ENCODE assay signal across 8 cellular contexts in genomic region chr1:214549604-214550338, GRCh38. TPM values are rescaled to one million over a fixed set of nuclear protein-coding genes. Genes with fewer than 3 reads are reported as not detected.
A peak's percentile ranks its signal among the peaks of the same experiment; 100 is the strongest.
DNase-seq lines count a peak whose midpoint lies in the region; ATAC-seq and TF ChIP-seq lines count a peak whose summit lies in the region.

No MANE protein-coding gene starts in this region.

- no peak for DNase-seq in activated T-cell treated with anti-CD3 and anti-CD28 coated beads, Interleukin-2, amount 50 U/mL, for 4 hours
- no peak for DNase-seq in activated T-cell treated with anti-CD3 and anti-CD28 coated beads, Interleukin-2, amount 50 U/mL, for 1 hour
- DNase-seq in tibial nerve (ENCODE audit: low spot score in 2 of 2), result no peak
- no peak for DNase-seq in HUDEP-2 (lab: John Stamatoyannopoulos, UW; ENCODE audit: unreplicated experiment in 76 of 76)

- H3K27me3 ChIP-seq in iPS-15b (ENCODE audit: control insufficient read depth, insufficient read depth, low read length) (no peaks in the 10 kb centered on the region), tibial nerve (no peaks in the 10 kb centered on the region)

- peaks cover 6% of the 10 kb centered on the region for H3K4me1 Mint-ChIP-seq in activated T-cell treated with anti-CD3 and anti-CD28 coated beads, Interleukin-2, amount 50 U/mL, for 4 hours (ENCODE audit: low read depth)
- no peaks in the 10 kb centered on the region for H3K4me1 Mint-ChIP-seq in stimulated activated memory B cell treated with anti-CD40 and anti-IgM and Interleukin-4, amounts not matched to agents 10 μg/mL and 1 μg/mL and 100 μg/mL, for 72 hours

- peak overlapping the region; percentile 17 for H3K4me3 Mint-ChIP-seq in activated T-cell treated with anti-CD3 and anti-CD28 coated beads, Interleukin-2, amount 50 U/mL, for 4 hours
- H3K4me3 Mint-ChIP-seq in stimulated activated memory B cell treated with anti-CD40 and anti-IgM and Interleukin-4, amounts not matched to agents 10 μg/mL and 1 μg/mL and 100 μg/mL, for 72 hours, result no peak overlapping the region

- peak overlapping the region; percentile 96 for H3K9ac ChIP-seq in iPS-15b (ENCODE audit: low read depth, low read length)

- H3K4me3 ChIP-seq in iPS-15b (ENCODE audit: low read depth, low read length) (peak overlapping the region; percentile 90), tibial nerve (peak overlapping the region; percentile 61 to 94 (median 92))

- no peaks in the 10 kb centered on the region for H3K9me3 ChIP-seq in iPS-15b (ENCODE audit: control insufficient read depth, insufficient read depth, low read length)
- H3K9me3 ChIP-seq in tibial nerve, result no peaks in the 10 kb centered on the region

- 39 to 41% methylated on average over 10 of the region's 10 CpGs for WGBS in tibial nerve, 2 donors

- H3K27me3 Mint-ChIP-seq in activated T-cell treated with anti-CD3 and anti-CD28 coated beads, Interleukin-2, amount 50 U/mL, for 4 hours (ENCODE audit: low read depth), result peaks cover 57% of the 10 kb centered on the region
- H3K27me3 Mint-ChIP-seq in stimulated activated memory B cell treated with anti-CD40 and anti-IgM and Interleukin-4, amounts not matched to agents 10 μg/mL and 1 μg/mL and 100 μg/mL, for 72 hours, result peaks cover 47% of the 10 kb centered on the region

- H3K27ac ChIP-seq in VCaP (peak overlapping the region; percentile 1; the same call in 1 of the 2 replicates), tibial nerve (peak overlapping the region; percentile 89 to 99 (median 96))

- TF ChIP-seq POLR2A in tibial nerve (IDR thresholded peaks at IDR 0.05), result no peak

- H3K4me1 ChIP-seq in iPS-15b (ENCODE audit: control insufficient read depth, insufficient read depth, low read length) (peaks cover 12% of the 10 kb centered on the region), tibial nerve (peaks cover 0 to 65% (median 6%) of the 10 kb centered on the region in 4 donors)

- H3K9me3 Mint-ChIP-seq in activated T-cell treated with anti-CD3 and anti-CD28 coated beads, Interleukin-2, amount 50 U/mL, for 4 hours, result no peaks in the 10 kb centered on the region
- no peaks in the 10 kb centered on the region for H3K9me3 Mint-ChIP-seq in stimulated activated memory B cell treated with anti-CD40 and anti-IgM and Interleukin-4, amounts not matched to agents 10 μg/mL and 1 μg/mL and 100 μg/mL, for 72 hours

- H3K36me3 Mint-ChIP-seq in activated T-cell treated with anti-CD3 and anti-CD28 coated beads, Interleukin-2, amount 50 U/mL, for 4 hours (ENCODE audit: insufficient read depth), result no peaks in the 10 kb centered on the region
- no peaks in the 10 kb centered on the region for H3K36me3 Mint-ChIP-seq in stimulated activated memory B cell treated with anti-CD40 and anti-IgM and Interleukin-4, amounts not matched to agents 10 μg/mL and 1 μg/mL and 100 μg/mL, for 72 hours

- TF ChIP-seq CTCF in VCaP (conservative IDR thresholded peaks at IDR 0.05) (peak; percentile 25; the same call in 1 of the 2 replicates), tibial nerve (IDR thresholded peaks at IDR 0.05) (peak in 2 of 5 experiments; percentile 27 to 32)

- no peaks in the 10 kb centered on the region for H3K36me3 ChIP-seq in iPS-15b (ENCODE audit: control insufficient read depth, insufficient read depth, low read length)
- H3K36me3 ChIP-seq in tibial nerve, result no peaks in the 10 kb centered on the region

- ATAC-seq in activated T-cell treated with anti-CD3 and anti-CD28 coated beads, Interleukin-2, amount 50 U/mL, for 4 hours, result no peak
- no peak for ATAC-seq in HG02840 (IDR thresholded peaks at IDR 0.05; ENCODE audit: low FRiP score, unreplicated experiment)
- no peak for ATAC-seq in stimulated activated memory B cell treated with anti-CD40 and anti-IgM and Interleukin-4, amounts not matched to agents 10 μg/mL and 1 μg/mL and 100 μg/mL, for 72 hours

- no peak for TF ChIP-seq EP300 in tibial nerve (IDR thresholded peaks at IDR 0.05)

- no peak overlapping the region for H3K27ac Mint-ChIP-seq in stimulated activated memory B cell treated with anti-CD40 and anti-IgM and Interleukin-4, amounts not matched to agents 10 μg/mL and 1 μg/mL and 100 μg/mL, for 72 hours

RNA-seq across cellular contexts. Expression of gene PTPN14, which starts 1.6 kb away (rescaled TPM):
- total RNA-seq in activated T-cell treated with anti-CD3 and anti-CD28 coated beads, Interleukin-2, amount 50 U/mL, for 4 hours, result 1 to 10 TPM; 1.3 to 3.1 (median 1.8) TPM
- 10 to 100 TPM; 25.8 to 47.4 (median 38.2) TPM for total RNA-seq in tibial nerve

RNA-seq across cellular contexts. Expression of gene CENPF, which starts 53.2 kb away (rescaled TPM):
- 1 to 10 TPM; 3.5 to 4.6 (median 3.5) TPM for total RNA-seq in activated T-cell treated with anti-CD3 and anti-CD28 coated beads, Interleukin-2, amount 50 U/mL, for 4 hours
- 1 to 10 TPM in 2 of 4 donors, under 1 TPM in 2; 0.84 to 4.4 (median 1.1) TPM for total RNA-seq in tibial nerve

Comparison
In these comparisons a context has a peak if more than half of its experiments do, and no peak if none do; other contexts are left out.
1. RNA of gene PTPN14, which starts 1.6 kb away (total RNA-seq): 25.8 to 47.4 TPM in tibial nerve; 1.3 to 3.1 TPM in activated T-cell treated with anti-CD3 and anti-CD28 coated beads, Interleukin-2, amount 50 U/mL, for 4 hours; every median in the first group is over 4 times any median in the second.